Comparison of ENCODE assay signal across 13 cellular contexts in the genomic region with DNA sequence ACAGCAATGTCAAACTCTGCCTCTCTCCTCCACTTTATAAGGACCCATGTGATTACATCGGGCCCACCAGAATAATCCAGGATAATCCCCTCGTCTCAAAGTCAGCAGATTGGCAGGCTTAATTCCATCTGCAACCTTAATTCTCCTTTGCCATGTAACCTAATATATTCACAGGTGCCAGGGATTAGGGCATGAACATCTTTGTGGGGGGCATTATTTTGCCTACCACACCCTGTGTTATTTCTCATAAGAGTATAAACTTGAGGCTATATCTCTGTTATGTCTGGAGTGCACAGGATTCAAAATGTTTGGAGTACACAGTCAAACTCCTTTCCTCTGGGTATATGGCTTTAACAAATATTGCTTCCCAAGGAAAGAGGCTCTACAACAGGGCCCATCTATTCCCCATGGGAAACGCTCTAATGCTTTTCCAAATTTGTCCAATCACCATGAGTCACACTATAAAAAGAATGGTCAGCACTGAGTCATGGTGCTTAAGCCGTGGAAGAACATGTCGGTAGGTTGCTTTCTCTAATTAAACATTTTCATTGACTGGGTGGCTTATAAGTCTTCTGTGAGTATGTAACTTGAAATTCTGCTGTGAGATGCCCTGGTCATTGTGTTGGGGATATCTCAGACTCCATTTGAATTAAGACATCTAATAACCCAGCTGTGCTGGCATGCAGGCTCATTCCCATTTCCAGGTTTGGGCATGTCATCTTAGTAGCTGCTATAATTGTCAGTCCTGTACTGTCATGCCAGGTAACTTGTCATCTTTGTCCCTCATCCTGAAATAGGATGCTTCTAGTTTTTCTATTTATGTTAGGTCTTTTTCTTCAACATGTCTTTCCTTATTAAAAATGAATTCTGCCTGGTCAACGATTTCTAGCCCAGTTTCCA. TPM values are rescaled to one million over a fixed set of nuclear protein-coding genes. Genes with fewer than 3 reads are reported as not detected.
DNase-seq lines count a peak whose midpoint lies in the region; ATAC-seq, FAIRE-seq and TF ChIP-seq lines count a peak whose summit lies in the region.
"Had no signal": no experiment of that assay in that cellular context is flagged by ENCODE, and none has a peak within 500 bp of the region (broad histone marks: within the 10 kb centered on the region; RNA-seq: fewer than 3 reads in every experiment).

No MANE protein-coding gene starts in this region.

- dilution Hi-C loops in keratinocyte (cut with MboI; ENCODE audit: extremely low pct_ligation_motif_present, low sequenced_read_pairs): no loop called here

- H2AFZ ChIP-seq in keratinocyte (ENCODE audit: control insufficient read depth, low read length): peak overlapping the region; percentile 76

- H3K27me3 ChIP-seq in keratinocyte (ENCODE audit: control insufficient read depth, extremely low read depth, insufficient read depth, low read length) (no peaks in the 10 kb centered on the region), H7 (ENCODE audit: control insufficient read depth, insufficient read depth, low read length) (no peaks in the 10 kb centered on the region)

- peak; percentile 78 for FAIRE-seq in keratinocyte (lab: Jason Lieb, UNC)
- FAIRE-seq: islet of Langerhans had no signal

- H3K36me3 Mint-ChIP-seq in activated CD4-positive, alpha-beta memory T cell treated with anti-CD3 and anti-CD28 coated beads, Interleukin-2, amount 10 ng/mL, durations not matched to agents 7 days and 5 days (ENCODE audit: low read depth): no peaks in the 10 kb centered on the region
- H3K36me3 Mint-ChIP-seq: CD8-positive, alpha-beta memory T cell had no signal

- no peak overlapping the region for H3K27ac Mint-ChIP-seq in activated CD4-positive, alpha-beta memory T cell treated with anti-CD3 and anti-CD28 coated beads, Interleukin-2, amount 10 ng/mL, durations not matched to agents 7 days and 5 days
- H3K27ac Mint-ChIP-seq: CD8-positive, alpha-beta memory T cell; T-helper 1 cell treated with Interleukin-12 subunit alpha and Interleukin-12 subunit beta and Interleukin-4 antibody, amounts not matched to agents 30 μg/mL and 1 μg/mL, for 36 hours had no signal

- peak overlapping the region; percentile 10 for H3K9ac ChIP-seq in keratinocyte (ENCODE audit: control insufficient read depth, extremely low read depth, insufficient read depth, low read length)

- no peak for ATAC-seq in GM21529 (IDR thresholded peaks at IDR 0.05; ENCODE audit: unreplicated experiment)

- DNase-seq in AG08396 (ENCODE audit: low spot score) (peak; percentile 58), HT1080 (ENCODE audit: low read depth) (peak; percentile 92), astrocyte of the cerebellum (ENCODE audit: low read depth) (peak; percentile 60), keratinocyte (ENCODE audit: low read depth, low spot score) (peak; percentile 58), H7 (no peak)
- no peak for DNase-seq in stimulated activated naive CD4-positive, alpha-beta T cell (lab: John Stamatoyannopoulos, UW)
- no peak for DNase-seq in activated CD4-positive, alpha-beta memory T cell treated with anti-CD3 and anti-CD28 coated beads, Interleukin-2, amount 10 ng/mL, durations not matched to agents 7 days and 5 days
- DNase-seq: CD8-positive, alpha-beta memory T cell; NCI-H187 had no signal

- in situ Hi-C loops in astrocyte of the cerebellum (cut with HindIII; ENCODE audit: low sequenced_read_pairs): no loop called here

- H3K79me2 ChIP-seq in keratinocyte (ENCODE audit: control insufficient read depth, insufficient read depth, low read length): no peaks in the 10 kb centered on the region

- no peak overlapping the region for H3K4me3 Mint-ChIP-seq in activated CD4-positive, alpha-beta memory T cell treated with anti-CD3 and anti-CD28 coated beads, Interleukin-2, amount 10 ng/mL, durations not matched to agents 7 days and 5 days
- H3K4me3 Mint-ChIP-seq: CD8-positive, alpha-beta memory T cell; T-helper 1 cell treated with Interleukin-12 subunit alpha and Interleukin-12 subunit beta and Interleukin-4 antibody, amounts not matched to agents 30 μg/mL and 1 μg/mL, for 36 hours had no signal

- H3K36me3 ChIP-seq in keratinocyte (ENCODE audit: control insufficient read depth in 2 of 2, extremely low read depth in 1 of 2, insufficient read depth in 2 of 2, low read length in 2 of 2) (no peaks in the 10 kb centered on the region), H7 (replicated peaks; ENCODE audit: control insufficient read depth, insufficient read depth, low read length) (no peaks in the 10 kb centered on the region)

- peak overlapping the region; percentile 83 for H3K4me2 ChIP-seq in keratinocyte (ENCODE audit: control insufficient read depth, extremely low read depth, insufficient read depth, low read depth, low read length)

- peaks cover 19% of the 10 kb centered on the region for H3K27me3 Mint-ChIP-seq in activated CD4-positive, alpha-beta memory T cell treated with anti-CD3 and anti-CD28 coated beads, Interleukin-2, amount 10 ng/mL, durations not matched to agents 7 days and 5 days

- TF ChIP-seq CTCF in astrocyte of the cerebellum (IDR thresholded peaks at IDR 0.05; ENCODE audit: low read depth, low read length, missing control alignments): no peak
- TF ChIP-seq CTCF in keratinocyte (optimal IDR thresholded peaks at IDR 0.05 in 1 of 3, IDR thresholded peaks at IDR 0.05 in 1 of 3, conservative IDR thresholded peaks at IDR 0.05 in 1 of 3; ENCODE audit: extremely low read depth in 1 of 3, insufficient read depth in 2 of 3, low read length in 3 of 3): no peak

- no peaks in the 10 kb centered on the region for H4K20me1 ChIP-seq in keratinocyte (ENCODE audit: control insufficient read depth, extremely low read depth, insufficient read depth, low read length)

- POLR2A ChIA-PET in activated CD4-positive, alpha-beta memory T cell treated with anti-CD3 and anti-CD28 coated beads, Interleukin-2, amount 10 ng/mL, durations not matched to agents 7 days and 5 days (lab: Charles Lee): no interaction called here

- H3K4me1 Mint-ChIP-seq in activated CD4-positive, alpha-beta memory T cell treated with anti-CD3 and anti-CD28 coated beads, Interleukin-2, amount 10 ng/mL, durations not matched to agents 7 days and 5 days: peaks cover 2% of the 10 kb centered on the region

- no peaks in the 10 kb centered on the region for H3K9me3 ChIP-seq in keratinocyte (ENCODE audit: control insufficient read depth, low read depth, low read length)

- no peaks in the 10 kb centered on the region for H3K9me1 ChIP-seq in keratinocyte (ENCODE audit: control insufficient read depth, extremely low read depth, insufficient read depth, low read length)

- H3K9me3 Mint-ChIP-seq in activated CD4-positive, alpha-beta memory T cell treated with anti-CD3 and anti-CD28 coated beads, Interleukin-2, amount 10 ng/mL, durations not matched to agents 7 days and 5 days: no peaks in the 10 kb centered on the region
- H3K9me3 Mint-ChIP-seq: CD8-positive, alpha-beta memory T cell; T-helper 1 cell treated with Interleukin-12 subunit alpha and Interleukin-12 subunit beta and Interleukin-4 antibody, amounts not matched to agents 30 μg/mL and 1 μg/mL, for 36 hours had no signal

- H3K4me1 ChIP-seq in keratinocyte (ENCODE audit: control insufficient read depth, extremely low read depth, insufficient read depth, low read length): peaks cover 35% of the 10 kb centered on the region

- CTCF ChIA-PET in activated CD4-positive, alpha-beta memory T cell treated with anti-CD3 and anti-CD28 coated beads, Interleukin-2, amount 10 ng/mL, durations not matched to agents 7 days and 5 days (lab: Charles Lee): interaction anchor here (0.5 to 6.9 kb wide), 4 partner anchors 36 to 1081 kb away, joined by 3 to 55 read pairs (median 8); no protein-coding TSS in a partner anchor

- peak overlapping the region; percentile 67 for H3K27ac ChIP-seq in keratinocyte (ENCODE audit: control insufficient read depth, insufficient read depth, low read length)

- H3K4me3 ChIP-seq in astrocyte of the cerebellum (ENCODE audit: low read depth, low read length): no peak overlapping the region
- H3K4me3 ChIP-seq in keratinocyte (ENCODE audit: control insufficient read depth in 2 of 3, extremely low read depth in 1 of 3, insufficient read depth in 2 of 3, low read depth in 1 of 3, low read length in 3 of 3): peak overlapping the region in 1 of 3 experiments; percentile 22
- H3K4me3 ChIP-seq in H7 (ENCODE audit: insufficient read depth, low read depth, low read length): no peak overlapping the region
- H3K4me3 ChIP-seq: coronary artery had no signal

RNA-seq across cellular contexts. Expression of gene AKR1B10, which starts 11.5 kb away (rescaled TPM):
- 1.2 and 1.6 TPM in 2 replicates for total RNA-seq in HT1080 (2014; rRNA removed; shearing (Covaris generic))
- polyA plus RNA-seq in HT1080 (2015; cell fraction: cytosol; rRNA removed): 1.0 and 2.1 TPM in 2 replicates
- polyA plus RNA-seq in HT1080 (2015; cell fraction: nucleus; rRNA removed): 1.6 and 3.3 TPM in 2 replicates
- polyA plus RNA-seq in keratinocyte: 2.7 to 22.5 TPM (median 13.2 TPM) in 3 replicates
- polyA plus RNA-seq in keratinocyte (2011; ENCODE audit: low read depth): 9.6 TPM
- 4.6 and 8.0 TPM in 2 replicates for polyA plus RNA-seq in keratinocyte (2011; cell fraction: cytosol; rRNA removed)
- polyA plus RNA-seq in keratinocyte (2011; cell fraction: nucleus; rRNA removed): 4.2 and 7.1 TPM in 2 replicates
- polyA plus RNA-seq in keratinocyte (2012; ENCODE audit: low replicate concordance): 2.3 and 19.2 TPM in 2 replicates
- polyA minus RNA-seq in keratinocyte: 0.62 to 10.2 TPM (median 6.8 TPM) in 3 replicates
- polyA minus RNA-seq in keratinocyte (2011; cell fraction: cytosol; rRNA and poly(A)+ RNA removed): 3.3 TPM
- 1.1 and 1.5 TPM in 2 replicates for polyA minus RNA-seq in keratinocyte (2011; cell fraction: nucleus; rRNA and poly(A)+ RNA removed)
- not detected for total RNA-seq in activated CD4-positive, alpha-beta memory T cell treated with anti-CD3 and anti-CD28 coated beads, Interleukin-2, amount 10 ng/mL, durations not matched to agents 7 days and 5 days
- not detected in 2 replicates for total RNA-seq in H7 (2014; rRNA removed; shearing (Covaris generic))
- total RNA-seq: CD8-positive, alpha-beta memory T cell had no signal
- polyA plus RNA-seq: CD8-positive, alpha-beta memory T cell had no signal

RNA-seq across cellular contexts. Expression of gene AKR1B15, which starts 33.1 kb away (rescaled TPM):
- not detected in 2 replicates for total RNA-seq in HT1080 (2014; rRNA removed; shearing (Covaris generic))
- not detected in 2 replicates for polyA plus RNA-seq in HT1080 (2015; cell fraction: cytosol; rRNA removed)
- not detected in 2 replicates for polyA plus RNA-seq in HT1080 (2015; cell fraction: nucleus; rRNA removed)
- polyA plus RNA-seq in keratinocyte: 0.15 to 0.48 TPM (median 0.28 TPM) in 3 replicates
- 2.2 TPM for polyA plus RNA-seq in keratinocyte (2011; ENCODE audit: low read depth)
- polyA plus RNA-seq in keratinocyte (2011; cell fraction: cytosol; rRNA removed): 0.14 and 0.15 TPM in 2 replicates
- polyA plus RNA-seq in keratinocyte (2011; cell fraction: nucleus; rRNA removed): 0.25 and 0.28 TPM in 2 replicates
- 0.06 and 0.72 TPM in 2 replicates for polyA plus RNA-seq in keratinocyte (2012; ENCODE audit: low replicate concordance)
- 0.22 to 0.23 TPM in 2 of 3 replicates, not detected in the other for polyA minus RNA-seq in keratinocyte
- not detected for polyA minus RNA-seq in keratinocyte (2011; cell fraction: cytosol; rRNA and poly(A)+ RNA removed)
- not detected in 2 replicates for polyA minus RNA-seq in keratinocyte (2011; cell fraction: nucleus; rRNA and poly(A)+ RNA removed)
- not detected for total RNA-seq in activated CD4-positive, alpha-beta memory T cell treated with anti-CD3 and anti-CD28 coated beads, Interleukin-2, amount 10 ng/mL, durations not matched to agents 7 days and 5 days
- total RNA-seq in H7 (2014; rRNA removed; shearing (Covaris generic)): not detected in 2 replicates
- total RNA-seq: CD8-positive, alpha-beta memory T cell had no signal
- polyA plus RNA-seq: CD8-positive, alpha-beta memory T cell had no signal

RNA-seq across cellular contexts. Expression of gene AKR1B1, which starts 56.9 kb away (rescaled TPM):
- 112 and 123 TPM in 2 replicates for total RNA-seq in HT1080 (2014; rRNA removed; shearing (Covaris generic))
- polyA plus RNA-seq in HT1080 (2015; cell fraction: cytosol; rRNA removed): 139 and 147 TPM in 2 replicates
- polyA plus RNA-seq in HT1080 (2015; cell fraction: nucleus; rRNA removed): 122 and 128 TPM in 2 replicates
- 139 to 153 TPM (median 148 TPM) in 3 replicates for polyA plus RNA-seq in keratinocyte
- 24.6 TPM for polyA plus RNA-seq in keratinocyte (2011; ENCODE audit: low read depth)
- 139 and 152 TPM in 2 replicates for polyA plus RNA-seq in keratinocyte (2011; cell fraction: cytosol; rRNA removed)
- 101 TPM in 2 replicates for polyA plus RNA-seq in keratinocyte (2011; cell fraction: nucleus; rRNA removed)
- polyA plus RNA-seq in keratinocyte (2012; ENCODE audit: low replicate concordance): 74.8 and 101 TPM in 2 replicates
- 53.3 to 104 TPM (median 77.8 TPM) in 3 replicates for polyA minus RNA-seq in keratinocyte
- polyA minus RNA-seq in keratinocyte (2011; cell fraction: cytosol; rRNA and poly(A)+ RNA removed): 69.1 TPM
- polyA minus RNA-seq in keratinocyte (2011; cell fraction: nucleus; rRNA and poly(A)+ RNA removed): 20.8 and 30.0 TPM in 2 replicates
- 10 to 100 TPM; 89.5 to 89.9 TPM for total RNA-seq in activated CD4-positive, alpha-beta memory T cell treated with anti-CD3 and anti-CD28 coated beads, Interleukin-2, amount 10 ng/mL, durations not matched to agents 7 days and 5 days
- total RNA-seq in H7 (2014; rRNA removed; shearing (Covaris generic)): 108 and 120 TPM in 2 replicates

Comparison
In these comparisons a context has a peak if more than half of its experiments do, and no peak if none do; other contexts are left out.
1. DNase-seq: peak in AG08396 (single experiment), HT1080 (single experiment), astrocyte of the cerebellum (single experiment) and keratinocyte (single experiment); none in stimulated activated naive CD4-positive, alpha-beta T cell (0 of 6), activated CD4-positive, alpha-beta memory T cell treated with anti-CD3 and anti-CD28 coated beads, Interleukin-2, amount 10 ng/mL, durations not matched to agents 7 days and 5 days (single experiment) and H7 (single experiment).